Comparison of ENCODE assay signal across 13 cellular contexts in the genomic region with DNA sequence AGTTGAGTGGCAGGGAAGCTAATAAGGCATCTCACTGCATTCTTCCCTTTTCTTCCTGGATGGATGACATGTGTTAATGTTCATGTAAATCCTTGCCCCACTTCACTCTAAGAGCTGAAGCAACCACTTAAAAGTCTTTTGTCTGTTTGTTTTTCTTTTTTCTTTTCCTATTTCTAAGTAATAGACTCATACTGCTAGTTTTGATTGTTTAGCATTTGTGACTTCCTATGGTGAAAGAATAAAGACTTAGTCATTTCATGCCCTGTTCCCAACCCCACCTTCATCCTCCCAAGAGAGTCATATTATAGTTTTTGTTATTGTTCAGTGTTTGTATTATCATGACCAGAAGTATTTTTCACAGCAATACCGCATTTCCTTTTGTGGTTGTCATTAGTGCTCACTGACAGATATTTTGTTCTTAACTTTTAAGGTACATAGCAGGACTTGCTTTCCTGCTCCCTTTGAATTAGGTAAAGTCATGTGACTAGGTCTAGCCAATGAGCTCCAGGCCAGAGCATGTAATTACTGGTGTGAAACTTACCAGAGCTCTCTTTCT. TPM values are rescaled to one million over a fixed set of nuclear protein-coding genes. Genes with fewer than 3 reads are reported as not detected.
A peak's percentile ranks its signal among the peaks of the same experiment; 100 is the strongest.
DNase-seq lines count a peak whose midpoint lies in the region; ATAC-seq and TF ChIP-seq lines count a peak whose summit lies in the region.
"Had no signal": no experiment of that assay in that cellular context is flagged by ENCODE, and none has a peak within 500 bp of the region (broad histone marks: within the 10 kb centered on the region; RNA-seq: fewer than 3 reads in every experiment).

No MANE protein-coding gene starts in this region.

- no peak overlapping the region for H3K27ac ChIP-seq in BLaER1
- no peak overlapping the region for H3K27ac ChIP-seq in neural progenitor cell
- H3K27ac ChIP-seq: right atrium auricular region had no signal

- H3K4me1 Mint-ChIP-seq in neural progenitor cell = peaks cover 20% of the 10 kb centered on the region

- H3K4me3 ChIP-seq in BLaER1 (no peak overlapping the region), neural progenitor cell (no peak overlapping the region)
- H3K4me3 ChIP-seq: right atrium auricular region had no signal

- H3K27me3 ChIP-seq in BLaER1 (no peaks in the 10 kb centered on the region), neural progenitor cell (no peaks in the 10 kb centered on the region)
- H3K27me3 ChIP-seq: right atrium auricular region had no signal

- no peak overlapping the region for H3K9ac ChIP-seq in BLaER1
- no peak overlapping the region for H3K9ac ChIP-seq in neural progenitor cell

- peaks cover 7 to 22% of the 10 kb centered on the region in 2 donors for H3K36me3 Mint-ChIP-seq in activated naive CD4-positive, alpha-beta T cell treated with anti-CD3 and anti-CD28 coated beads, Interleukin-2, amount 50 U/mL, for 72 hours
- H3K36me3 Mint-ChIP-seq in neural progenitor cell = peaks cover 4% of the 10 kb centered on the region

- no peaks in the 10 kb centered on the region for H3F3A ChIP-seq in neural progenitor cell (ENCODE audit: low read depth)

- H3K9me3 Mint-ChIP-seq in activated naive CD4-positive, alpha-beta T cell treated with anti-CD3 and anti-CD28 coated beads, Interleukin-2, amount 50 U/mL, for 72 hours = peaks cover 12 to 18% of the 10 kb centered on the region in 2 donors
- peaks cover 28% of the 10 kb centered on the region for H3K9me3 Mint-ChIP-seq in neural progenitor cell

- H3K4me3 Mint-ChIP-seq in neural progenitor cell = no peak overlapping the region

- H4K20me1 ChIP-seq in BLaER1 = no peaks in the 10 kb centered on the region
- no peaks in the 10 kb centered on the region for H4K20me1 ChIP-seq in neural progenitor cell (ENCODE audit: low read depth)

- peaks cover 10% of the 10 kb centered on the region for H3K27me3 Mint-ChIP-seq in neural progenitor cell (ENCODE audit: insufficient read depth, low read depth)

- peak; percentile 59 to 96 for ATAC-seq in activated naive CD4-positive, alpha-beta T cell treated with anti-CD3 and anti-CD28 coated beads, Interleukin-2, amount 50 U/mL, for 72 hours

- H3K4me1 ChIP-seq in BLaER1 (peaks cover 37% of the 10 kb centered on the region), neural progenitor cell (no peaks in the 10 kb centered on the region)
- H3K4me1 ChIP-seq: right atrium auricular region had no signal

- TF ChIP-seq CTCF in neural progenitor cell (IDR thresholded peaks at IDR 0.05) = no peak

- no peak overlapping the region for H3K27ac Mint-ChIP-seq in activated naive CD4-positive, alpha-beta T cell treated with anti-CD3 and anti-CD28 coated beads, Interleukin-2, amount 50 U/mL, for 72 hours
- no peak overlapping the region for H3K27ac Mint-ChIP-seq in neural progenitor cell

- no peak overlapping the region for H2AFZ ChIP-seq in neural progenitor cell (replicated peaks)

- DNase-seq in HPDE6-E6E7 (ENCODE audit: extremely low spot score) (peak; percentile 15), iris pigment epithelial cell (ENCODE audit: low read depth) (peak; percentile 75), NCI-H1694 treated with DMSO at 0.1 percent for 48 hours (lab: John Stamatoyannopoulos, UW) (no peak), Ammon's horn (ENCODE audit: low spot score) (no peak), neural progenitor cell (ENCODE audit: low spot score) (no peak), ecto neural progenitor cell (ENCODE audit: low spot score) (no peak)
- DNase-seq in activated naive CD4-positive, alpha-beta T cell treated with anti-CD3 and anti-CD28 coated beads, Interleukin-2, amount 50 U/mL, for 72 hours (ENCODE audit: low spot score in 2 of 2) = peak in 1 of 2 donors; percentile 27
- DNase-seq: left cardiac atrium; NCI-H2081; stimulated activated naive CD4-positive, alpha-beta T cell treated with Interleukin-2 at 50 U/mL for 16 hours had no signal

- no peaks in the 10 kb centered on the region for H3K79me2 ChIP-seq in neural progenitor cell (ENCODE audit: low read depth)

- H3K9me3 ChIP-seq in BLaER1 (peaks cover 63% of the 10 kb centered on the region), neural progenitor cell (ENCODE audit: low read depth) (no peaks in the 10 kb centered on the region)

- peaks cover 6% of the 10 kb centered on the region; the same call in 1 of the 2 replicates for H3K36me3 ChIP-seq in BLaER1
- H3K36me3 ChIP-seq in neural progenitor cell = no peaks in the 10 kb centered on the region
- H3K36me3 ChIP-seq: right atrium auricular region had no signal

- H3K4me2 ChIP-seq in BLaER1 (peak overlapping the region; percentile 1; the same call in 1 of the 2 replicates), neural progenitor cell (no peak overlapping the region)

RNA-seq across cellular contexts. Expression of gene SPP2, which starts 18.1 kb away (rescaled TPM):
- not detected for total RNA-seq in activated naive CD4-positive, alpha-beta T cell treated with anti-CD3 and anti-CD28 coated beads, Interleukin-2, amount 50 U/mL, for 72 hours
- not detected in 2 replicates for total RNA-seq in neural progenitor cell (ENCODE audit: low replicate concordance)
- total RNA-seq: cerebellum, left cardiac atrium, right atrium auricular region had no signal

Comparison
In these comparisons a context has a peak if more than half of its experiments do, and no peak if none do; other contexts are left out.
1. DNase-seq: peak in HPDE6-E6E7 (single experiment) and iris pigment epithelial cell (single experiment); none in NCI-H1694 treated with DMSO at 0.1 percent for 48 hours (single experiment), Ammon's horn (single experiment), neural progenitor cell (single experiment) and ecto neural progenitor cell (single experiment).